Comparison of ENCODE assay signal across 19 cellular contexts in the genomic region with DNA sequence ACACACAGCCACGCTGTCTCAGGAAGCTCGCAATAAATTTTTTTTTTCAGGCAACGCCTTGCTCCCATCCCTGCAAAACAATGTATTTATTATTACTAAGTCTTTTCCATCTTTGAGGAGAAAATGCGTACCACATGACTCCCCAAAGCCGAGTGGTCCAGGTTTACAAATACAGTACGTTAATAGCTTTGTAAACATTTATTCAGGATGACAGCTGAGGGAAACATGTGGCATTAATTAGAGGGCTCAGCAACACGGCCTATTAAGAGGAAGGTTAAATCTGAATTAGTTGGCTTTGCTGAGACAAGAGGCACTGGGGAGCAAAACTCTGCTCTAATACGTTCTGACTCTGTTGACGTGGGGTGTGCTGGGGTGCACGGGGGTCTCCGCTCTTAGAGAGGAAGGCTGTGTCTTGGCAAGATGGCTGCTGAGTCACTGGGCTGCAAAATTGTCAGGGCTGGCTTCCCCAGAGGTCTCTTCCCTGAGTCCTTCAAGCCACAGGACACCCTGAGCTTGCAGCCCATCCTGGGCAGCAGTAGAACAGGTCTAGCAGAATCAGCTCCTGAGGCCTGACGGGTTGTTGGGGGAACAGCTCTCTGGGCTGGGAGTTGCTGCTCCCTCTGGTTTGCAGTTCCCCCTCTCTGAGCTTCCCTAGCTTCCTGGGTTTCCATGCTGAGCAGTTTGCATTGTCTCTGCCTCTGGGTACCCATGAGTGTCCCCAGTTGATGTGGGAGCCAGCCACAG.
DNase-seq lines count a peak whose midpoint lies in the region; ATAC-seq and TF ChIP-seq lines count a peak whose summit lies in the region.
"Had no signal": no experiment of that assay in that cellular context is flagged by ENCODE, and none has a peak within 500 bp of the region (broad histone marks: within the 10 kb centered on the region; RNA-seq: fewer than 3 reads in every experiment).

No MANE protein-coding gene starts in this region.

- H3K9me2 ChIP-seq in GM23338 (ENCODE audit: insufficient read depth): peaks cover 3% of the 10 kb centered on the region; the same call in 1 of the 2 replicates

- no peak overlapping the region for H3K27ac ChIP-seq in GM23338 (ENCODE audit: low read depth)
- H3K27ac ChIP-seq: BLaER1 treated with 17β-estradiol and CSF1 and Interleukin-3, amounts not matched to agents 10 nM and 100 nM; epithelial cell of prostate; KMS-11 had no signal

- no peaks in the 10 kb centered on the region; the same call in 2 of the 3 replicates for H3K9me3 Mint-ChIP-seq in GM23338
- no peaks in the 10 kb centered on the region for H3K9me3 Mint-ChIP-seq in nephron progenitor cell
- H3K9me3 Mint-ChIP-seq: stimulated activated memory B cell treated with anti-CD40 and anti-IgM and Interleukin-4, amounts not matched to agents 10 μg/mL and 1 μg/mL and 100 μg/mL, for 72 hours had no signal

- peaks cover 18% of the 10 kb centered on the region for H3K4me1 Mint-ChIP-seq in GM23338
- H3K4me1 Mint-ChIP-seq in nephron progenitor cell: peaks cover 25% of the 10 kb centered on the region
- H3K4me1 Mint-ChIP-seq: stimulated activated memory B cell treated with anti-CD40 and anti-IgM and Interleukin-4, amounts not matched to agents 10 μg/mL and 1 μg/mL and 100 μg/mL, for 72 hours had no signal

- H3K27me3 Mint-ChIP-seq in GM23338 (ENCODE audit: insufficient read depth, low read depth, poor library complexity): peaks cover 6% of the 10 kb centered on the region
- H3K27me3 Mint-ChIP-seq in nephron progenitor cell (ENCODE audit: low read depth, poor library complexity): peaks cover 31% of the 10 kb centered on the region
- H3K27me3 Mint-ChIP-seq: stimulated activated memory B cell treated with anti-CD40 and anti-IgM and Interleukin-4, amounts not matched to agents 10 μg/mL and 1 μg/mL and 100 μg/mL, for 72 hours had no signal

- H3F3A ChIP-seq in GM23338 (replicated peaks; ENCODE audit: low read depth): no peaks in the 10 kb centered on the region

- H3K36me3 Mint-ChIP-seq in GM23338 (ENCODE audit: low read depth) (no peaks in the 10 kb centered on the region), nephron progenitor cell (ENCODE audit: low read depth) (no peaks in the 10 kb centered on the region)
- H3K36me3 Mint-ChIP-seq: stimulated activated memory B cell treated with anti-CD40 and anti-IgM and Interleukin-4, amounts not matched to agents 10 μg/mL and 1 μg/mL and 100 μg/mL, for 72 hours had no signal

- ATAC-seq in GM23338: peak; percentile 85
- ATAC-seq in HG03135 (IDR thresholded peaks at IDR 0.05; ENCODE audit: unreplicated experiment): no peak
- ATAC-seq: stimulated activated memory B cell treated with anti-CD40 and anti-IgM and Interleukin-4, amounts not matched to agents 10 μg/mL and 1 μg/mL and 100 μg/mL, for 72 hours had no signal

- H3K4me1 ChIP-seq in GM23338 (ENCODE audit: insufficient read depth): no peaks in the 10 kb centered on the region

- no peaks in the 10 kb centered on the region for H3K79me2 ChIP-seq in GM23338 (replicated peaks; ENCODE audit: insufficient read depth)

- no peak overlapping the region; the same call in 1 of the 2 replicates for H2AFZ ChIP-seq in GM23338

- DNase-seq in AG08395 (ENCODE audit: low spot score) (peak; percentile 82), GM23338 (ENCODE audit: low spot score) (peak; percentile 27), NCI-H774 (lab: John Stamatoyannopoulos, UW) (peak; percentile 71), fibroblast of the conjunctiva (ENCODE audit: low read depth) (peak; percentile 47), NCI-H2107 treated with DMSO at 0.1 percent for 48 hours (lab: John Stamatoyannopoulos, UW; ENCODE audit: unreplicated experiment) (no peak), nephron progenitor cell (no peak)
- no peak for DNase-seq in stimulated activated CD4-positive, alpha-beta T cell treated with anti-CD3 and anti-CD28 coated beads, Interleukin-1b, Interleukin-23, amount 100 ng/mL, for 48 hours
- DNase-seq: activated CD4-positive, alpha-beta T cell treated with anti-CD3 and anti-CD28 coated beads, Interleukin-2, amount 50 U/mL, for 48 hours; caudate nucleus; GDM1; NCI-H2029; OCI-M1; posterior cingulate gyrus; T-helper 9 cell had no signal

- H3K27me3 ChIP-seq in GM23338 (ENCODE audit: insufficient read depth): no peaks in the 10 kb centered on the region
- H3K27me3 ChIP-seq: BLaER1 treated with 17β-estradiol and CSF1 and Interleukin-3, amounts not matched to agents 10 nM and 100 nM had no signal

- TF ChIP-seq CTCF in GM23338 (conservative IDR thresholded peaks at IDR 0.05; ENCODE audit: low read depth in 2 of 2) (0 out of 4 replicates have a peak, but pooled peaks of 1 of the 2 experiments have one; percentile 1), nephron progenitor cell (IDR thresholded peaks at IDR 0.05) (no peak)

- H3K4me3 Mint-ChIP-seq in GM23338: no peak overlapping the region
- no peak overlapping the region for H3K4me3 Mint-ChIP-seq in nephron progenitor cell
- H3K4me3 Mint-ChIP-seq: stimulated activated memory B cell treated with anti-CD40 and anti-IgM and Interleukin-4, amounts not matched to agents 10 μg/mL and 1 μg/mL and 100 μg/mL, for 72 hours had no signal

- H3K36me3 ChIP-seq in GM23338 (ENCODE audit: insufficient read depth): no peaks in the 10 kb centered on the region
- H3K36me3 ChIP-seq: BLaER1 treated with 17β-estradiol and CSF1 and Interleukin-3, amounts not matched to agents 10 nM and 100 nM had no signal

- H3K4me2 ChIP-seq in GM23338: no peak overlapping the region
- H3K4me2 ChIP-seq: BLaER1 treated with 17β-estradiol and CSF1 and Interleukin-3, amounts not matched to agents 10 nM and 100 nM; KMS-11 had no signal

- H3K27ac Mint-ChIP-seq in GM23338 (peak overlapping the region; percentile 56; the same call in 1 of the 2 replicates), nephron progenitor cell (no peak overlapping the region)
- H3K27ac Mint-ChIP-seq: stimulated activated memory B cell treated with anti-CD40 and anti-IgM and Interleukin-4, amounts not matched to agents 10 μg/mL and 1 μg/mL and 100 μg/mL, for 72 hours had no signal

- H3K4me3 ChIP-seq in GM23338: no peak overlapping the region
- H3K4me3 ChIP-seq: BLaER1 treated with 17β-estradiol and CSF1 and Interleukin-3, amounts not matched to agents 10 nM and 100 nM had no signal

- H4K20me1 ChIP-seq in GM23338 (replicated peaks; ENCODE audit: insufficient read depth): no peaks in the 10 kb centered on the region
- H4K20me1 ChIP-seq: BLaER1 treated with 17β-estradiol and CSF1 and Interleukin-3, amounts not matched to agents 10 nM and 100 nM had no signal

TF ChIP-seq in GM23338, 12 proteins besides CTCF, POLR2A, EP300 and RAD21:
- no peak for TF ChIP-seq STAT1 (IDR thresholded peaks at IDR 0.05; ENCODE audit: unreplicated experiment)
- TF ChIP-seq ETS1 (IDR thresholded peaks at IDR 0.05): no peak

Comparison
In these comparisons a context has a peak if more than half of its experiments do, and no peak if none do; other contexts are left out.
1. DNase-seq: peak in AG08395 (single experiment), GM23338 (single experiment), NCI-H774 (single experiment) and fibroblast of the conjunctiva (single experiment); none in stimulated activated CD4-positive, alpha-beta T cell treated with anti-CD3 and anti-CD28 coated beads, Interleukin-1b, Interleukin-23, amount 100 ng/mL, for 48 hours (single experiment), NCI-H2107 treated with DMSO at 0.1 percent for 48 hours (single experiment) and nephron progenitor cell (single experiment).